ENCODE assay signal across 6 cellular contexts in the genomic region with DNA sequence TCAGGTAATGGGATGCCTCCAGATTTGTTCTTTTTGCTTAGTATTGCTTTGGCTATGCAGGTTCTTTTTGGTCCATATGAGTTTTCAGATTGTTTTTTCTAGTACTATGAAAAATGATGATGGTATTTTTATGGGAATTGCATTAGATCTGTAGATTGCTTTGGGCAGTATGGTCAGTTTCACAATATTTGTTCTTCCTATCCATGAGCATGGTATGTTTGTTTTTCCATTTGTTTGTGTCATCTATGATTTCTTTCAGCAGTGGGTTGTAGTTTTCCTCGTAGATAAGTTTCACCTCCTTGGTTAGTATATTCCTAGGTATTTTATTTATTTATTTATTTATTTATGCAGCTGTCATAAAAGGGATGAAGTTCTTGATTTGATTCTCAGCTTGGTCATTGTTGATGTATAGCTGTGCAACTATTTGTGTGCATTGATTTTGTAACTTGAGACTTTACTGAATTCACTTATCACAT.
"Had no signal": no experiment of that assay in that cellular context is flagged by ENCODE, and none has a peak within 500 bp of the region (broad histone marks: within the 10 kb centered on the region; RNA-seq: fewer than 3 reads in every experiment).

No MANE protein-coding gene starts in this region.

- DNase-seq: IMR-90, KBM-7 had no signal

- H3K4me3 ChIP-seq: K562 had no signal

- H3K4me1 Mint-ChIP-seq: IgD-negative memory B cell had no signal

- H3K27ac ChIP-seq: HL-60 had no signal

- H3K4me3 Mint-ChIP-seq: IgD-negative memory B cell had no signal

- ATAC-seq: HepG2, K562 had no signal
